In genomic region chr1:179510038-179510437, GRCh38 we compare ENCODE assay signal across 16 cellular contexts.
DNase-seq lines count a peak whose midpoint lies in the region; ATAC-seq lines count a peak whose summit lies in the region.
"Had no signal": no experiment of that assay in that cellular context is flagged by ENCODE, and none has a peak within 500 bp of the region (broad histone marks: within the 10 kb centered on the region; RNA-seq: fewer than 3 reads in every experiment).

No MANE protein-coding gene starts in this region.

- no CpG with 5 or more reads among the region's 2 CpGs for WGBS in trophoblast cell (ENCODE audit: extremely low coverage, insufficient coverage, insufficient read length)

- no peaks in the 10 kb centered on the region for H3K9me3 ChIP-seq in trophoblast cell (ENCODE audit: insufficient read depth, low read depth, low read length)
- H3K9me3 ChIP-seq: esophagus muscularis mucosa had no signal

- ATAC-seq in GM18508 (IDR thresholded peaks at IDR 0.05; ENCODE audit: insufficient read depth, unreplicated experiment) (peak; percentile 76), GM21390 (IDR thresholded peaks at IDR 0.05; ENCODE audit: unreplicated experiment) (peak; percentile 82), HG03103 (IDR thresholded peaks at IDR 0.05; ENCODE audit: low read depth, unreplicated experiment) (peak; percentile 84), GM21529 (IDR thresholded peaks at IDR 0.05; ENCODE audit: unreplicated experiment) (no peak)
- ATAC-seq: activated CD4-positive, CD25-positive, alpha-beta regulatory T cell treated with anti-CD3 and anti-CD28 coated beads, Interleukin-2, amount 50 U/mL, for 24 hours; sciatic nerve had no signal

- no peak overlapping the region for H3K18ac ChIP-seq in trophoblast cell (ENCODE audit: low read length)

- H4K12ac ChIP-seq in trophoblast cell (ENCODE audit: low read depth, low read length) = no peak overlapping the region

- H3K4me1 ChIP-seq in trophoblast cell (ENCODE audit: control insufficient read depth in 1 of 2, insufficient read depth in 2 of 2, low read length in 2 of 2) = no peaks in the 10 kb centered on the region
- H3K4me1 ChIP-seq: esophagus muscularis mucosa had no signal

- no peak overlapping the region for H2AFZ ChIP-seq in trophoblast cell (ENCODE audit: insufficient read depth, low read length, poor library complexity)

- H4K8ac ChIP-seq in trophoblast cell (ENCODE audit: low read depth, low read length) = no peak overlapping the region

- no peak overlapping the region for H3K9ac ChIP-seq in trophoblast cell (ENCODE audit: low read length)

- H2AK5ac ChIP-seq in trophoblast cell (ENCODE audit: low read length) = no peak overlapping the region

- H4K91ac ChIP-seq in trophoblast cell (ENCODE audit: low read depth, low read length) = no peak overlapping the region

- H3K36me3 ChIP-seq in trophoblast cell (ENCODE audit: control insufficient read depth in 1 of 2, insufficient read depth in 2 of 2, low read length in 2 of 2) = no peaks in the 10 kb centered on the region
- H3K36me3 ChIP-seq: esophagus muscularis mucosa had no signal

- H3K4me2 ChIP-seq in trophoblast cell (ENCODE audit: low read length) = no peak overlapping the region

- H3K4ac ChIP-seq in trophoblast cell (ENCODE audit: low read depth, low read length) = no peak overlapping the region

- no peak overlapping the region for H3K14ac ChIP-seq in trophoblast cell (ENCODE audit: low read length)

- no peak overlapping the region for H3K23ac ChIP-seq in trophoblast cell (ENCODE audit: low read length)

- H3K79me2 ChIP-seq in trophoblast cell (ENCODE audit: control insufficient read depth, insufficient read depth, low read length, poor library complexity) = no peaks in the 10 kb centered on the region

- no peaks in the 10 kb centered on the region for H3K27me3 ChIP-seq in trophoblast cell (ENCODE audit: insufficient read depth, low read length)
- H3K27me3 ChIP-seq: esophagus muscularis mucosa had no signal

- DNase-seq in RPMI8226 = peak; percentile 34
- no peak for DNase-seq in OCI-M2 (lab: John Stamatoyannopoulos, UW; ENCODE audit: unreplicated experiment)
- DNase-seq in NCI-H526 treated with DMSO at 0.1 percent for 48 hours (lab: John Stamatoyannopoulos, UW) = no peak
- no peak for DNase-seq in trophoblast cell
- DNase-seq: activated T-cell treated with anti-CD3 and anti-CD28 coated beads, Interleukin-2, amount 50 U/mL, for 48 hours; anterior cingulate cortex; NCI-H1048; NCI-H226 had no signal

- no peak overlapping the region for H3K4me3 ChIP-seq in trophoblast cell (ENCODE audit: low read depth, low read length)
- H3K4me3 ChIP-seq: coronary artery, esophagus muscularis mucosa had no signal

- no peak overlapping the region for H2BK5ac ChIP-seq in trophoblast cell (ENCODE audit: low read depth, low read length, poor library complexity)

- no peak overlapping the region for H2BK120ac ChIP-seq in trophoblast cell (ENCODE audit: insufficient read depth, low read length, poor library complexity)

- no peak overlapping the region for H3K27ac ChIP-seq in trophoblast cell (ENCODE audit: low read depth, low read length)
- H3K27ac ChIP-seq: coronary artery, esophagus muscularis mucosa had no signal

- no peaks in the 10 kb centered on the region for H3K79me1 ChIP-seq in trophoblast cell (ENCODE audit: low read length)

- H2BK12ac ChIP-seq in trophoblast cell (ENCODE audit: low read length) = no peak overlapping the region
